Comparison of ENCODE assay signal across 8 cellular contexts in the genomic region with DNA sequence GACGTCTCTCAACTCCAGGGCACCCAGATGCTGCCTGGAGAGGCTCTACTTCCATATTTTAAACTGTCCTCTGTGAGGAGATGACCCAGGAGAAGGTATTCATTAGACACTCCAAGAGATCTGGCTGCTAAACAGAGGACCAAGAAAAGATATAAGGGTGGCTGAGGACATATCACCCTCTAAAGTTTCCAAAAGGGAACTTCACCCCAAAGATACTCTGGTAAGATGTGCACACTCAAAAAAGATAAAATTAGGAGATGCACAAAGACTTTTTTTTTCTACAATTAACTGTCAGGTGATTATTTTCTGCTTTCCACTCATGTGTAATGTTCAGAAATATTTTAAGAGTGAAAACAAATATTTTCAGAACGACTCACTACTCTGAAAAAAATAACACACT. TPM values are rescaled to one million over a fixed set of nuclear protein-coding genes. Genes with fewer than 3 reads are reported as not detected.
DNase-seq lines count a peak whose midpoint lies in the region; ATAC-seq and TF ChIP-seq lines count a peak whose summit lies in the region.

No MANE protein-coding gene starts in this region.

- intact Hi-C loops in left cardiac atrium (cut with DNase I): no loop called here
- intact Hi-C loops in sigmoid colon (cut with DNase I): loop anchor here (10.0 kb wide), 1 partner anchor 142 kb away; a partner anchor contains a TSS

- no peak for ATAC-seq in central memory CD8-positive, alpha-beta T cell (replicated peaks; ENCODE audit: extremely low read depth, poor library complexity, severe bottlenecking)
- no peak for ATAC-seq in GM21390 (IDR thresholded peaks at IDR 0.05; ENCODE audit: unreplicated experiment)
- no peak for ATAC-seq in left cardiac atrium
- ATAC-seq in HG03571 (IDR thresholded peaks at IDR 0.05; ENCODE audit: unreplicated experiment): no peak

- H3K9me2 ChIP-seq in DOHH2 (replicated peaks; ENCODE audit: control insufficient read depth, low read length): no peaks in the 10 kb centered on the region

- H3K79me2 ChIP-seq in DOHH2 (ENCODE audit: control insufficient read depth, low read length): peaks cover 61% of the 10 kb centered on the region

- peak overlapping the region; percentile 89 for H3K27ac Mint-ChIP-seq in central memory CD8-positive, alpha-beta T cell (ENCODE audit: low read depth)
- no peak overlapping the region for H3K27ac Mint-ChIP-seq in nephron progenitor cell

- no peaks in the 10 kb centered on the region for H3K27me3 ChIP-seq in DOHH2 (ENCODE audit: control insufficient read depth, low read length)
- no peaks in the 10 kb centered on the region for H3K27me3 ChIP-seq in sigmoid colon

- TF ChIP-seq CTCF in DOHH2 (IDR thresholded peaks at IDR 0.05; ENCODE audit: low read depth, low read length, poor library complexity, severe bottlenecking) (peak; percentile 9), nephron progenitor cell (IDR thresholded peaks at IDR 0.05) (no peak), sigmoid colon (IDR thresholded peaks at IDR 0.05) (no peak)

- H3K4me1 ChIP-seq in DOHH2 (ENCODE audit: control insufficient read depth, low read length) (peaks cover 24% of the 10 kb centered on the region), sigmoid colon (peaks cover 0 to 15% (median 10%) of the 10 kb centered on the region in 4 donors)

- peak overlapping the region; percentile 77 for H3K4me2 ChIP-seq in DOHH2 (ENCODE audit: low read length)

- H3K27ac ChIP-seq in DOHH2 (ENCODE audit: low read depth, low read length) (no peak overlapping the region), sigmoid colon (no peak overlapping the region)

- peaks cover 5% of the 10 kb centered on the region for H3K27me3 Mint-ChIP-seq in central memory CD8-positive, alpha-beta T cell
- H3K27me3 Mint-ChIP-seq in nephron progenitor cell (ENCODE audit: low read depth, poor library complexity): peaks cover 7% of the 10 kb centered on the region

- DNase-seq in M059J (ENCODE audit: low read depth): peak; percentile 38
- no peak for DNase-seq in central memory CD8-positive, alpha-beta T cell (ENCODE audit: low spot score in 2 of 2)
- no peak for DNase-seq in nephron progenitor cell
- DNase-seq in left cardiac atrium: no peak
- DNase-seq in sigmoid colon: no peak

- no peak for TF ChIP-seq EP300 in sigmoid colon (IDR thresholded peaks at IDR 0.05)

- peaks cover 32% of the 10 kb centered on the region for H3K36me3 ChIP-seq in DOHH2 (ENCODE audit: control insufficient read depth, low read length)
- H3K36me3 ChIP-seq in sigmoid colon: no peaks in the 10 kb centered on the region

- H3K9me3 ChIP-seq in DOHH2 (ENCODE audit: control insufficient read depth, insufficient read depth, low read length) (peaks cover 16% of the 10 kb centered on the region; the same call in 1 of the 2 replicates), sigmoid colon (no peaks in the 10 kb centered on the region)

- no peak for TF ChIP-seq POLR2A in sigmoid colon (IDR thresholded peaks at IDR 0.05)

- peaks cover 9% of the 10 kb centered on the region for H3K36me3 Mint-ChIP-seq in central memory CD8-positive, alpha-beta T cell (ENCODE audit: insufficient read depth)
- peaks cover 78% of the 10 kb centered on the region for H3K36me3 Mint-ChIP-seq in nephron progenitor cell (ENCODE audit: low read depth)

- WGBS in sigmoid colon, 2 donors: 61 to 71% methylated on average over 2 of the region's 2 CpGs

- no peaks in the 10 kb centered on the region for H3F3A ChIP-seq in DOHH2 (ENCODE audit: control insufficient read depth, insufficient read depth)

- no peaks in the 10 kb centered on the region for H3K9me3 Mint-ChIP-seq in central memory CD8-positive, alpha-beta T cell
- peaks cover 94% of the 10 kb centered on the region for H3K9me3 Mint-ChIP-seq in nephron progenitor cell

- peaks cover 41% of the 10 kb centered on the region for H3K4me1 Mint-ChIP-seq in central memory CD8-positive, alpha-beta T cell
- H3K4me1 Mint-ChIP-seq in nephron progenitor cell: peaks cover 13% of the 10 kb centered on the region

- H3K4me3 Mint-ChIP-seq in central memory CD8-positive, alpha-beta T cell: peak overlapping the region; percentile 89
- peak overlapping the region; percentile 99 for H3K4me3 Mint-ChIP-seq in nephron progenitor cell

- H4K20me1 ChIP-seq in DOHH2 (ENCODE audit: control insufficient read depth, insufficient read depth, low read depth, low read length): no peaks in the 10 kb centered on the region

- H3K4me3 ChIP-seq in DOHH2 (ENCODE audit: low read length) (peak overlapping the region; percentile 85), sigmoid colon (peak overlapping the region in 1 of 4 donors; percentile 90)

RNA-seq across cellular contexts. Expression of a gene that starts 1.4 kb away (rescaled TPM):
- total RNA-seq in M059J (2014; rRNA removed; shearing (Covaris generic)): 5.4 and 9.3 TPM in 2 replicates
- total RNA-seq in left cardiac atrium (1 to 10 TPM; 1.5 to 1.8 TPM), sigmoid colon (1 to 10 TPM; 3.0 to 6.7 (median 3.9) TPM)
- 1 to 10 TPM; 2.1 to 3.5 (median 2.4) TPM for polyA plus RNA-seq in sigmoid colon

RNA-seq across cellular contexts. Expression of a gene that starts 26.9 kb away (rescaled TPM):
- total RNA-seq in M059J (2014; rRNA removed; shearing (Covaris generic)): 6.9 and 13.4 TPM in 2 replicates
- 1 to 10 TPM; 5.1 TPM for total RNA-seq in left cardiac atrium
- 1 to 10 TPM; 4.2 to 5.8 (median 5.2) TPM for total RNA-seq in sigmoid colon
- 1 to 10 TPM; 3.6 to 5.1 (median 3.9) TPM for polyA plus RNA-seq in sigmoid colon
